11 cellular contexts compared by ENCODE assay signal in genomic region chr1:201850053-201850397, GRCh38. TPM values are rescaled to one million over a fixed set of nuclear protein-coding genes. Genes with fewer than 3 reads are reported as not detected.
A peak's percentile ranks its signal among the peaks of the same experiment; 100 is the strongest.
DNase-seq lines count a peak whose midpoint lies in the region; ATAC-seq and TF ChIP-seq lines count a peak whose summit lies in the region.
"Had no signal": no experiment of that assay in that cellular context is flagged by ENCODE, and none has a peak within 500 bp of the region (broad histone marks: within the 10 kb centered on the region; RNA-seq: fewer than 3 reads in every experiment).

No MANE protein-coding gene starts in this region.

- TF ChIP-seq RAD21 in Ishikawa (IDR thresholded peaks at IDR 0.05; ENCODE audit: low read depth): no peak

- TF ChIP-seq EP300 in Ishikawa (IDR thresholded peaks at IDR 0.05; ENCODE audit: borderline replicate concordance) (no peak), tibial nerve (IDR thresholded peaks at IDR 0.05) (no peak)

- no peak overlapping the region for H3K4me3 Mint-ChIP-seq in activated naive CD4-positive, alpha-beta T cell treated with anti-CD3 and anti-CD28 coated beads, Interleukin-2, amount 10 ng/mL, durations not matched to agents 7 days and 5 days
- no peak overlapping the region for H3K4me3 Mint-ChIP-seq in activated CD8-positive, alpha-beta T cell treated with anti-CD3 and anti-CD28 coated beads, Interleukin-2, amount 10 ng/mL, durations not matched to agents 7 days and 5 days
- H3K4me3 Mint-ChIP-seq: activated CD8-positive, alpha-beta T cell treated with anti-CD3 and anti-CD28 coated beads for 36 hours had no signal

- TF ChIP-seq CTCF in breast epithelium (IDR thresholded peaks at IDR 0.05) (no peak), tibial nerve (IDR thresholded peaks at IDR 0.05) (no peak)

- CTCF ChIA-PET in activated naive CD4-positive, alpha-beta T cell treated with anti-CD3 and anti-CD28 coated beads, Interleukin-2, amount 10 ng/mL, durations not matched to agents 7 days and 5 days (lab: Charles Lee): interaction anchor here (1.2 kb wide), 1 partner anchor 22 kb away, joined by 3 read pairs; no protein-coding TSS in a partner anchor
- CTCF ChIA-PET in activated CD8-positive, alpha-beta T cell treated with anti-CD3 and anti-CD28 coated beads, Interleukin-2, amount 10 ng/mL, durations not matched to agents 7 days and 5 days (lab: Charles Lee): interaction anchor here (1.0 to 2.5 kb wide), 3 partner anchors 13 to 46 kb away, joined by 3 to 8 read pairs (median 5); partner anchors contain the start of gene IPO9

- no peaks in the 10 kb centered on the region for H3K9me3 ChIP-seq in breast epithelium
- H3K9me3 ChIP-seq in tibial nerve: no peaks in the 10 kb centered on the region
- H3K9me3 ChIP-seq: right lobe of liver had no signal

- H3K27ac ChIP-seq in breast epithelium (peak overlapping the region; percentile 32 to 58), tibial nerve (peak overlapping the region in 3 of 4 donors; percentile 6 to 67 (median 42))

- DNase-seq in breast epithelium (ENCODE audit: low spot score in 2 of 2) (peak in 1 of 2 donors; percentile 50), islet precursor cell (peak; percentile 58), tibial nerve (ENCODE audit: low spot score in 2 of 2) (no peak)
- no peak for DNase-seq in activated naive CD4-positive, alpha-beta T cell treated with anti-CD3 and anti-CD28 coated beads, Interleukin-2, amount 10 ng/mL, durations not matched to agents 7 days and 5 days
- no peak for DNase-seq in stimulated activated CD4-positive, alpha-beta T cell treated with anti-CD3 and anti-CD28 coated beads, Interleukin-15, amount 100 ng/mL, for 24 hours
- DNase-seq in activated CD8-positive, alpha-beta T cell treated with anti-CD3 and anti-CD28 coated beads, Interleukin-2, amount 10 ng/mL, durations not matched to agents 7 days and 5 days: no peak
- DNase-seq in activated naive CD4-positive, alpha-beta T cell treated with Interleukin-2 at 50 U/mL for 16 hours: no peak
- DNase-seq: activated CD8-positive, alpha-beta T cell treated with anti-CD3 and anti-CD28 coated beads for 36 hours; NCI-H82; right lobe of liver had no signal

- H3K4me3 ChIP-seq in breast epithelium (no peak overlapping the region), tibial nerve (no peak overlapping the region)
- H3K4me3 ChIP-seq: right lobe of liver had no signal

- WGBS in tibial nerve, 2 donors: 4 to 16% methylated on average over 1 of the region's 1 CpG

- TF ChIP-seq POLR2A in breast epithelium (IDR thresholded peaks at IDR 0.05) (no peak), tibial nerve (IDR thresholded peaks at IDR 0.05) (no peak)

- H3K27me3 ChIP-seq in breast epithelium (no peaks in the 10 kb centered on the region), tibial nerve (no peaks in the 10 kb centered on the region)
- H3K27me3 ChIP-seq: right lobe of liver had no signal

- H3K36me3 Mint-ChIP-seq in activated naive CD4-positive, alpha-beta T cell treated with anti-CD3 and anti-CD28 coated beads, Interleukin-2, amount 10 ng/mL, durations not matched to agents 7 days and 5 days: peaks cover 36% of the 10 kb centered on the region
- H3K36me3 Mint-ChIP-seq in activated CD8-positive, alpha-beta T cell treated with anti-CD3 and anti-CD28 coated beads, Interleukin-2, amount 10 ng/mL, durations not matched to agents 7 days and 5 days (ENCODE audit: low read depth): peaks cover 51% of the 10 kb centered on the region

- H3K36me3 ChIP-seq in breast epithelium: no peaks in the 10 kb centered on the region
- peaks cover 0 to 53% (median 14%) of the 10 kb centered on the region in 3 donors for H3K36me3 ChIP-seq in tibial nerve

- intact Hi-C loops in breast epithelium (cut with DNase I; ENCODE audit: low total_unique reads): no loop called here

- no peaks in the 10 kb centered on the region for H3K27me3 Mint-ChIP-seq in activated naive CD4-positive, alpha-beta T cell treated with anti-CD3 and anti-CD28 coated beads, Interleukin-2, amount 10 ng/mL, durations not matched to agents 7 days and 5 days
- no peaks in the 10 kb centered on the region for H3K27me3 Mint-ChIP-seq in activated CD8-positive, alpha-beta T cell treated with anti-CD3 and anti-CD28 coated beads, Interleukin-2, amount 10 ng/mL, durations not matched to agents 7 days and 5 days (ENCODE audit: low read depth)
- H3K27me3 Mint-ChIP-seq: activated CD8-positive, alpha-beta T cell treated with anti-CD3 and anti-CD28 coated beads for 36 hours had no signal

- H3K9me3 Mint-ChIP-seq in activated naive CD4-positive, alpha-beta T cell treated with anti-CD3 and anti-CD28 coated beads, Interleukin-2, amount 10 ng/mL, durations not matched to agents 7 days and 5 days: no peaks in the 10 kb centered on the region
- H3K9me3 Mint-ChIP-seq in activated CD8-positive, alpha-beta T cell treated with anti-CD3 and anti-CD28 coated beads, Interleukin-2, amount 10 ng/mL, durations not matched to agents 7 days and 5 days (ENCODE audit: insufficient read depth): no peaks in the 10 kb centered on the region
- H3K9me3 Mint-ChIP-seq: activated CD8-positive, alpha-beta T cell treated with anti-CD3 and anti-CD28 coated beads for 36 hours had no signal

- peaks cover 2% of the 10 kb centered on the region for H3K4me1 Mint-ChIP-seq in activated naive CD4-positive, alpha-beta T cell treated with anti-CD3 and anti-CD28 coated beads, Interleukin-2, amount 10 ng/mL, durations not matched to agents 7 days and 5 days
- H3K4me1 Mint-ChIP-seq in activated CD8-positive, alpha-beta T cell treated with anti-CD3 and anti-CD28 coated beads, Interleukin-2, amount 10 ng/mL, durations not matched to agents 7 days and 5 days (ENCODE audit: low read depth): no peaks in the 10 kb centered on the region

- no peak overlapping the region for H3K27ac Mint-ChIP-seq in activated naive CD4-positive, alpha-beta T cell treated with anti-CD3 and anti-CD28 coated beads, Interleukin-2, amount 10 ng/mL, durations not matched to agents 7 days and 5 days
- no peak overlapping the region for H3K27ac Mint-ChIP-seq in activated CD8-positive, alpha-beta T cell treated with anti-CD3 and anti-CD28 coated beads, Interleukin-2, amount 10 ng/mL, durations not matched to agents 7 days and 5 days
- H3K27ac Mint-ChIP-seq: activated CD8-positive, alpha-beta T cell treated with anti-CD3 and anti-CD28 coated beads for 36 hours had no signal

- no peak for ATAC-seq in activated CD8-positive, alpha-beta T cell treated with anti-CD3 and anti-CD28 coated beads, Interleukin-2, amount 10 ng/mL, durations not matched to agents 7 days and 5 days
- ATAC-seq: activated CD8-positive, alpha-beta T cell treated with anti-CD3 and anti-CD28 coated beads for 36 hours had no signal

- POLR2A ChIA-PET in activated CD8-positive, alpha-beta T cell treated with anti-CD3 and anti-CD28 coated beads, Interleukin-2, amount 10 ng/mL, durations not matched to agents 7 days and 5 days (lab: Charles Lee): no interaction called here

- H3K4me1 ChIP-seq in breast epithelium (peaks cover 0 to 6% of the 10 kb centered on the region in 2 donors), tibial nerve (peaks cover 0 to 21% (median 2%) of the 10 kb centered on the region in 4 donors)

TF ChIP-seq in Ishikawa, 13 proteins besides CTCF, POLR2A, EP300 and RAD21:
- TF ChIP-seq TEAD4 (IDR thresholded peaks at IDR 0.05): 0 out of 2 replicates have a peak, but pooled peaks have one; percentile 36
- peak; percentile 42 for TF ChIP-seq NFIC (IDR thresholded peaks at IDR 0.05)
- TF ChIP-seq YY1 (IDR thresholded peaks at IDR 0.05; ENCODE audit: low read depth): no peak

RNA-seq across cellular contexts. Expression of gene IPO9, which starts 21.1 kb away (rescaled TPM):
- 10 to 100 TPM; 15.2 to 21.3 (median 18.1) TPM for total RNA-seq in breast epithelium
- total RNA-seq in tibial nerve: 10 to 100 TPM; 13.3 to 22.1 (median 15.3) TPM
- 10 to 100 TPM; 55.3 to 58.1 TPM for total RNA-seq in activated CD8-positive, alpha-beta T cell treated with anti-CD3 and anti-CD28 coated beads, Interleukin-2, amount 10 ng/mL, durations not matched to agents 7 days and 5 days

RNA-seq across cellular contexts. Expression of gene SHISA4, which starts 38.7 kb away (rescaled TPM):
- total RNA-seq in breast epithelium (10 to 100 TPM; 15.7 to 21.9 (median 20.3) TPM), tibial nerve (10 to 100 TPM; 42.6 to 76.6 (median 66.4) TPM)
- under 1 TPM in 1 of 2 experiments, not detected in 1; 0.55 TPM for total RNA-seq in activated CD8-positive, alpha-beta T cell treated with anti-CD3 and anti-CD28 coated beads, Interleukin-2, amount 10 ng/mL, durations not matched to agents 7 days and 5 days

Comparison
In these comparisons a context has a peak if more than half of its experiments do, and no peak if none do; other contexts are left out.
1. RNA of gene SHISA4, which starts 38.7 kb away (total RNA-seq): 42.6 to 76.6 TPM in tibial nerve and 15.7 to 21.9 TPM in breast epithelium; 0.55 TPM in activated CD8-positive, alpha-beta T cell treated with anti-CD3 and anti-CD28 coated beads, Interleukin-2, amount 10 ng/mL, durations not matched to agents 7 days and 5 days; every median in the first group is over 10 times any median in the second.